Comparison of ENCODE assay signal across 8 cellular contexts in the genomic region with DNA sequence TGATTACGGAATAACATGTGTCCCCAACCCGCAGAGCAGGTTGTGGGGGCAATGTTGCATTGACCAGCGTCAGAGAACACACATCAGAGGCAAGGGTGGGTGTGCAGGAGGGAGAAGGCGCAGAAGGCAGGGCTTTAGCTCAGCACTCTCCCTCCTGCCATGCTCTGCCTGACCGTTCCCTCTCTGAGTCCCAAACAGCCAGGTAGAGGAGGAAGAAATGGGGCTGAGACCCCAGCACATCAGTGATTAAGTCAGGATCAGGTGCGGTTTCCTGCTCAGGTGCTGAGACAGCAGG. TPM values are rescaled to one million over a fixed set of nuclear protein-coding genes. Genes with fewer than 3 reads are reported as not detected.
A peak's percentile ranks its signal among the peaks of the same experiment; 100 is the strongest.
DNase-seq lines count a peak whose midpoint lies in the region; ATAC-seq and TF ChIP-seq lines count a peak whose summit lies in the region.

No MANE protein-coding gene starts in this region.

- no peaks in the 10 kb centered on the region for H3K36me3 Mint-ChIP-seq in activated B cell treated with CpG ODN at 0.5 μM for 24 hours (ENCODE audit: low read depth)
- no peaks in the 10 kb centered on the region for H3K36me3 Mint-ChIP-seq in stimulated activated memory B cell treated with anti-CD40 and anti-IgM and Interleukin-4, amounts not matched to agents 10 μg/mL and 1 μg/mL and 100 μg/mL, for 72 hours

- no peak for TF ChIP-seq CTCF in activated B cell treated with CpG ODN at 0.5 μM for 24 hours (IDR thresholded peaks at IDR 0.05)

- H3K27ac Mint-ChIP-seq in activated B cell treated with CpG ODN at 0.5 μM for 24 hours: no peak overlapping the region
- H3K27ac Mint-ChIP-seq in stimulated activated memory B cell treated with anti-CD40 and anti-IgM and Interleukin-4, amounts not matched to agents 10 μg/mL and 1 μg/mL and 100 μg/mL, for 72 hours: peak overlapping the region; percentile 49

- DNase-seq in NCI-H2227 (lab: John Stamatoyannopoulos, UW; ENCODE audit: unreplicated experiment): peak; percentile 54
- no peak for DNase-seq in NCI-H2227 treated with DMSO at 0.1 percent for 48 hours (lab: John Stamatoyannopoulos, UW)
- no peak for DNase-seq in activated B cell treated with CpG ODN at 0.5 μM for 24 hours
- peak; percentile 49 for DNase-seq in iPS-NIHi11 (ENCODE audit: low spot score)
- no peak for DNase-seq in NCI-H1694 (lab: John Stamatoyannopoulos, UW)

- peaks cover 19% of the 10 kb centered on the region for H3K4me1 Mint-ChIP-seq in activated B cell treated with CpG ODN at 0.5 μM for 24 hours
- peaks cover 24% of the 10 kb centered on the region for H3K4me1 Mint-ChIP-seq in stimulated activated memory B cell treated with anti-CD40 and anti-IgM and Interleukin-4, amounts not matched to agents 10 μg/mL and 1 μg/mL and 100 μg/mL, for 72 hours

- intact Hi-C loops in activated B cell treated with CpG ODN at 0.5 μM for 24 hours (cut with micrococcal nuclease): loop anchor here (1.0 kb wide), 3 partner anchors 61 to 492 kb away; no protein-coding TSS in a partner anchor

- CTCF ChIA-PET in activated B cell treated with CpG ODN at 0.5 μM for 24 hours (lab: Charles Lee): interaction anchor here (0.9 to 2.6 kb wide), 8 partner anchors 8 to 491 kb away, joined by 3 to 28 read pairs (median 4); no protein-coding TSS in a partner anchor

- H3K27me3 Mint-ChIP-seq in activated B cell treated with CpG ODN at 0.5 μM for 24 hours: peaks cover 6% of the 10 kb centered on the region
- H3K27me3 Mint-ChIP-seq in stimulated activated memory B cell treated with anti-CD40 and anti-IgM and Interleukin-4, amounts not matched to agents 10 μg/mL and 1 μg/mL and 100 μg/mL, for 72 hours: peaks cover 52% of the 10 kb centered on the region

- POLR2A ChIA-PET in activated B cell treated with CpG ODN at 0.5 μM for 24 hours (lab: Charles Lee): no interaction called here

- H3K4me3 Mint-ChIP-seq in activated B cell treated with CpG ODN at 0.5 μM for 24 hours: peak overlapping the region; percentile 57
- H3K4me3 Mint-ChIP-seq in stimulated activated memory B cell treated with anti-CD40 and anti-IgM and Interleukin-4, amounts not matched to agents 10 μg/mL and 1 μg/mL and 100 μg/mL, for 72 hours: peak overlapping the region; percentile 78

- H3K9me3 Mint-ChIP-seq in activated B cell treated with CpG ODN at 0.5 μM for 24 hours: no peaks in the 10 kb centered on the region
- no peaks in the 10 kb centered on the region for H3K9me3 Mint-ChIP-seq in stimulated activated memory B cell treated with anti-CD40 and anti-IgM and Interleukin-4, amounts not matched to agents 10 μg/mL and 1 μg/mL and 100 μg/mL, for 72 hours

- ATAC-seq in activated B cell treated with CpG ODN at 0.5 μM for 24 hours (ENCODE audit: low read depth) (peak; percentile 35), HG03045 (IDR thresholded peaks at IDR 0.05; ENCODE audit: unreplicated experiment) (no peak), GM19324 (IDR thresholded peaks at IDR 0.05; ENCODE audit: low FRiP score, unreplicated experiment) (no peak)
- ATAC-seq in stimulated activated memory B cell treated with anti-CD40 and anti-IgM and Interleukin-4, amounts not matched to agents 10 μg/mL and 1 μg/mL and 100 μg/mL, for 72 hours: no peak

RNA-seq across cellular contexts. Expression of gene MYO7A, which starts 0.4 kb away (rescaled TPM):
- 5.1 and 5.4 TPM in 2 replicates for total RNA-seq in activated B cell treated with CpG ODN at 0.5 μM for 24 hours

RNA-seq across cellular contexts. Expression of gene OMP, which starts 25.0 kb away (rescaled TPM):
- not detected in 2 replicates for total RNA-seq in activated B cell treated with CpG ODN at 0.5 μM for 24 hours

Comparison
In these comparisons a context has a peak if more than half of its experiments do, and no peak if none do; other contexts are left out.
1. DNase-seq: peak in NCI-H2227 (single experiment) and iPS-NIHi11 (single experiment); none in NCI-H2227 treated with DMSO at 0.1 percent for 48 hours (single experiment), activated B cell treated with CpG ODN at 0.5 μM for 24 hours (single experiment) and NCI-H1694 (single experiment).